Comparison of ENCODE assay signal across 32 cellular contexts in the genomic region with DNA sequence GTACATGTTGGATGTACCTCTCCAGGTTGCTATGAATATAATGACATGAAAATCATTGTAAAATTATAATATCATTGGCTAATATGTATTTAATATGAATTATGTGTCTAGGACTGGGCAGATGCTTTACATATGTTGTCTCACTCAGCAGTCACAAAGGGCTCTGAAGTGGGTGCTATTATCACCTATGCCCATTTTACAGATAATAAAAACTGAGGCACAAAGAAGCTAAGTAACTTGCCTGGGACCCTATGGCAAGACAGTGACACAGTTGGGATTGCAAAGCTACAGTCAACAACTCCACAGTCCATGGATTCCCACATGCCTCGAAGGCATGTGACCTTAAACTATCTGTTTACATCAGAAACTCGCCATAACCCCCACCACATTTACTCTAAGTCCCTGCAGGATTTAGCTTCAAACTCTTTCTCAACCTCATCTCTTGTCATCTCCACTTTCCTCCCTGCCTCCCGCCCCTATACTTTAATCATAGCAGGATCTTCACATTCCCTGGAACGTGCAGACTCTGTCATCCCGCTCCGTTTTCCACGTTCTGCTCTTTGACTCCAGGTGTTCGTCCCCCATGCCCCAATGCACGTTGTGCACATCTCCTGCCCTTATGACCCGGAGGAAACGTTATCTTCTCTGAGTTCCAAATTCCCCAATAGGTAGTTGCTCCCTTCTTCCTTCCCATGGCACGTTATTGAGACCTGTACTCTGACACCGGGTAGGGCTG.
"Had no signal": no experiment of that assay in that cellular context is flagged by ENCODE, and none has a peak within 500 bp of the region (broad histone marks: within the 10 kb centered on the region; RNA-seq: fewer than 3 reads in every experiment).

No MANE protein-coding gene starts in this region.

- H3K27ac ChIP-seq: adrenal gland, ascending aorta, breast epithelium, cardiac muscle cell, coronary artery, dorsolateral prefrontal cortex, WERI-Rb-1 had no signal

- H3K9me3 ChIP-seq: adrenal gland, ascending aorta, breast epithelium had no signal

- H3K4me3 ChIP-seq: adrenal gland, ascending aorta, breast epithelium, cardiac muscle cell, coronary artery, dorsolateral prefrontal cortex had no signal

- H3K4me1 ChIP-seq: ascending aorta, breast epithelium had no signal

- FAIRE-seq: frontal cortex had no signal

- DNase-seq: activated B cell treated with CpG ODN at 0.5 μM for 24 hours; activated CD4-positive, alpha-beta T cell treated with anti-CD3 and anti-CD28 coated beads for 48 hours; activated CD4-positive, alpha-beta T cell treated with anti-CD3 and anti-CD28 coated beads, Interleukin-2, amount 50 U/mL, for 1 hour; activated CD4-positive, alpha-beta T cell treated with anti-CD3 and anti-CD28 coated beads, Interleukin-2, amount 50 U/mL, for 48 hours; activated CD8-positive, alpha-beta memory T cell treated with anti-CD3 and anti-CD28 coated beads for 24 hours; activated CD8-positive, alpha-beta T cell treated with anti-CD3 and anti-CD28 coated beads for 36 hours; activated effector memory CD4-positive, alpha-beta T cell treated with Interleukin-2 at 50 U/mL for 16 hours; activated gamma-delta T cell treated with Interleukin-2 at 50 U/mL for 16 hours; activated naive CD4-positive, alpha-beta T cell treated with anti-CD3 and anti-CD28 coated beads, Interleukin-2, amount 50 U/mL, for 16 hours; activated naive CD4-positive, alpha-beta T cell treated with Interleukin-2 at 50 U/mL for 16 hours; activated naive CD8-positive, alpha-beta T cell treated with anti-CD3 and anti-CD28 coated beads for 36 hours; activated naive CD8-positive, alpha-beta T cell treated with anti-CD3 and anti-CD28 coated beads, Interleukin-2, amount 50 U/mL, for 24 hours; activated T-cell treated with anti-CD3 and anti-CD28 coated beads, Interleukin-2, amount 50 U/mL, for 4 hours; adrenal gland; central memory CD4-positive, alpha-beta T cell; cerebellar nuclear complex; dorsolateral prefrontal cortex; effector memory CD4-positive, alpha-beta T cell; endodermal cell; head of caudate nucleus; T-helper 1 cell; T-helper 17 cell; T1000; WERI-Rb-1 had no signal

- H3K27me3 ChIP-seq: adrenal gland, ascending aorta, breast epithelium, cardiac muscle cell, dorsolateral prefrontal cortex had no signal

- H3K36me3 ChIP-seq: adrenal gland, ascending aorta, cardiac muscle cell, WERI-Rb-1 had no signal

- ATAC-seq: activated CD4-positive, CD25-positive, alpha-beta regulatory T cell treated with anti-CD3 and anti-CD28 coated beads, Interleukin-2, amount 50 U/mL, for 24 hours; activated CD8-positive, alpha-beta T cell treated with anti-CD3 and anti-CD28 coated beads for 36 hours; activated naive CD8-positive, alpha-beta T cell treated with anti-CD3 and anti-CD28 coated beads, Interleukin-2, amount 50 U/mL, for 24 hours; activated T-cell treated with anti-CD3 and anti-CD28 coated beads, Interleukin-2, amount 50 U/mL, for 4 hours; activated T-helper 17 cell treated with anti-CD3 and anti-CD28 coated beads, Interleukin-2, amount 50 U/mL, for 72 hours; esophagus mucosa; T-helper 17 cell had no signal
